ENCODE assay signal across 10 cellular contexts in the genomic region with DNA sequence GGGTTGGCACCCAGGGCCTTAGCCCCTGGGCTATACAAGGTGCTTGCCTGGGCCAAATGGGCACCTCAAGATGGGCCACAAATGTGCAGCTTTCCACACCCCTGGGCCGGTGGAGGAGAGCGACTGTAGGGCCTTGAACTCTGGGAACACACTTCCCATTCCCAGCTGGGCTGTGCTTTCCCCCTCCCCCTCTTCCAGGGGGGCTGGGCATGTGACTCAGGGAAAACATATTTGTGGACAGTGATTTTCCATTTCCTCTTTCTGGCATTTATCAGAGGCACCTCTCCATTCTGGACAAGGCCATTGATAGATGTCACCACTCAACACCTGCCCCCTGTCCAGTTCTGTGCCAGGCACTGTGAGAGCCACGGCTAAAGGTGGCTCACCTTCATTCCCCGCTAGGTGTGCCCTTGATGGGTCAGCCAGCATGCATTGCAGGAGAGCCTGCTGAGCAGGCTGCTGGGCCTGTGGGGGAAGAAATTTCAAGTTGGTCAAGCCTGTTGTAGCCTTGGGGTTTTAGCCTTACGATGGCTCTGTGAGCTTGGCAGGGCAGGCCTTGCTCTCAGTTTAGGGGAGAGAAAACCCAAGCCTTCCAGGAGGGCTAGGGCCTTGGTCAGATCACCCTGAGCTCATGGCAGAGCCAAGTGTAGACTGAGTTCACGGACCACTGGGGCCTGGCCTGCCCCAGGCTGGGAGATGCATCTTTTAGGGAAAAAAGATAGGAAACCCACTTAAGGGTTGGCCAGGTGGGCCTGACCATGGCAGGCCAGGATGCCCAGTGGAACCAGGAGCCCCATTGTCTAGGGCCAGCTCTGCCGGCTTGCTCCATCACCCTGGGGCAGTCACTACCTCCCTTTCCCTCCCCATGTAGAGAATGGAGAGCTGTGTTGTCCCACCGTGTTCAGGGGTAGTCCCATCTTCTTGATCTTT.
DNase-seq lines count a peak whose midpoint lies in the region; ATAC-seq and TF ChIP-seq lines count a peak whose summit lies in the region.
"Had no signal": no experiment of that assay in that cellular context is flagged by ENCODE, and none has a peak within 500 bp of the region (broad histone marks: within the 10 kb centered on the region; RNA-seq: fewer than 3 reads in every experiment).

No MANE protein-coding gene starts in this region.

- TF ChIP-seq CTCF in ascending aorta (IDR thresholded peaks at IDR 0.05), result no peak

- DNase-seq in ELF-1 (ENCODE audit: low read depth, low spot score) (peak; percentile 40), ascending aorta (ENCODE audit: low spot score in 2 of 2) (peak in 1 of 2 donors; percentile 86), glomerular visceral epithelial cell (ENCODE audit: extremely low spot score) (peak; percentile 56), sciatic nerve (ENCODE audit: low spot score) (no peak), NK-92 (lab: John Stamatoyannopoulos, UW; ENCODE audit: unreplicated experiment) (no peak)
- DNase-seq in activated CD4-positive, alpha-beta T cell treated with anti-CD3 and anti-CD28 coated beads, Interleukin-2, amount 50 U/mL, for 1 hour, result no peak
- DNase-seq: DMS 273 treated with DMSO at 0.1 percent for 48 hours, NCI-H526 treated with DMSO at 0.1 percent for 48 hours had no signal

- no peaks in the 10 kb centered on the region for H3K9me3 ChIP-seq in ascending aorta

- H3K4me3 ChIP-seq in ascending aorta, result no peak overlapping the region

- ATAC-seq in sciatic nerve, result peak; percentile 60
- ATAC-seq in GM21526 (IDR thresholded peaks at IDR 0.05; ENCODE audit: low FRiP score, unreplicated experiment), result no peak
- no peak for ATAC-seq in HG02970 (IDR thresholded peaks at IDR 0.05; ENCODE audit: low FRiP score, unreplicated experiment)

- H3K27ac ChIP-seq in ascending aorta, result peak overlapping the region; percentile 68 to 83

- H3K36me3 ChIP-seq in ascending aorta, result peaks cover 78 to 86% of the 10 kb centered on the region in 2 donors

- H3K27me3 ChIP-seq in ascending aorta, result no peaks in the 10 kb centered on the region

- H3K4me1 ChIP-seq in ascending aorta, result peaks cover 6 to 25% of the 10 kb centered on the region in 2 donors

- intact Hi-C loops in ascending aorta (cut with DNase I), result loop anchor here (1.0 kb wide), 1 partner anchor 13 kb away; no protein-coding TSS in a partner anchor
- intact Hi-C loops in sciatic nerve (cut with DNase I), result no loop called here

Comparison
In these comparisons a context has a peak if more than half of its experiments do, and no peak if none do; other contexts are left out.
1. DNase-seq: peak in ELF-1 (single experiment) and glomerular visceral epithelial cell (single experiment); none in sciatic nerve (single experiment), NK-92 (single experiment) and activated CD4-positive, alpha-beta T cell treated with anti-CD3 and anti-CD28 coated beads, Interleukin-2, amount 50 U/mL, for 1 hour (single experiment).